In the genomic region with DNA sequence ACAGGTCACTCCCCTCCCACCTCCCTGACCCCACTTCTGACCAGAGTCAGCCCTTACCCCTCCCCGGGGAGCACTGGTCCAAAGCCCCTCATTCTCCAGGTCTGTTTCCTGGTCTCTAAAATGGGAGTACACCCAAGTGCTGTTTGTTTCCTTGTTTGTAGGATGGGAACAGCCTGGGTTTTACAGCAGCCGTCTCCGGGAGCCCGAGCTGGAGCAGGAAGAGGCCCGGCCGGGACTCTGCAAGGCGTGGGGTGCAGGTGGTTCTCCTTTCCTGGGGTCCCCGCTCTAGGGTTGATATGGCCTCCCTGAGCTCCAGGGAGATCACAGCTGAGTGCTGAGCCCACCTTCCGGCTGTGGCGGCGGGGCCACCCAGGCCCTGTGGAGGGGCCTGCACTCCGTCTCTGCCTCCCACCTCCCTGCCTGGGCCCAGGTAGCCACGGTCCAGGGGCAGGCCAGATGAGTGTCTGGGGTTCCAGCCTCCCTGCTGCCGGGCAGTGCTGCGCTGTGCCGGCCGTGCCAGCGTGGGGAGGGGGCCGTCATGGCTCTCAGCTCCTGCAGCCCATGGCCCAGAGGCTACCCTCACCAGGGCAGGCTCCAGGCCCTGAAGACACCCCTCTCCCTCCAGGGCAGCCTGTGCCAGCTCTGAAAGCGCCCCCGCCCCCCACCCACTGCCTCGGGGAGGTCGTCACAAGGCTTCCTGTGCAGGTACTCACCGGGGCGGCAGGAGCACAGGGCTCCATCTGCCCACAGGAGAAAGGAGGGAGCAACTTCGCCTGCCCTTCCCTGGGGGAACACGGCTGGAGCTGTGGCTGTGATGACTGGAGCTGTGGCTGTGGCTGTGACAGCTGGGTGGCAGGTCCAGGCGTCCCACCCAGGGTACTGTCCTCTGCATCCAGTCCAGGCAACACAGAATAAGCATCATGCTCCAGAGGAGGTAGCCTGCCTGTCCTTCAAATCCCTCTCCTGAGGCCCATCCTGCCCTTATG, we compare ENCODE assay signal across 14 cellular contexts.
"Had no signal": no experiment of that assay in that cellular context is flagged by ENCODE, and none has a peak within 500 bp of the region (broad histone marks: within the 10 kb centered on the region; RNA-seq: fewer than 3 reads in every experiment).

No MANE protein-coding gene starts in this region.

- H3K27ac Mint-ChIP-seq: brain, nephron had no signal

- DNase-seq: activated CD4-positive, alpha-beta T cell treated with anti-CD3 and anti-CD28 coated beads, Interleukin-2, amount 50 U/mL, for 4 hours; activated naive CD4-positive, alpha-beta T cell treated with Interleukin-2 at 50 U/mL for 16 hours; central memory CD4-positive, alpha-beta T cell; colonic mucosa; foreskin melanocyte; nucleus accumbens; stimulated activated naive CD8-positive, alpha-beta T cell treated with anti-CD3 and anti-CD28 coated beads, Interleukin-15, Interleukin-2, amounts not matched to agents 100 U/mL and 50 U/mL, for 24 hours; substantia nigra had no signal

- ATAC-seq: stimulated activated naive CD8-positive, alpha-beta T cell treated with anti-CD3 and anti-CD28 coated beads, Interleukin-15, Interleukin-2, amounts not matched to agents 100 U/mL and 50 U/mL, for 24 hours had no signal

- H3K4me3 Mint-ChIP-seq: brain, nephron had no signal

- H3K27me3 ChIP-seq: colonic mucosa, vagina had no signal

- H3K4me3 ChIP-seq: colonic mucosa, lung, tibial nerve, vagina had no signal

- H3K27ac ChIP-seq: colonic mucosa, tibial nerve, vagina, WERI-Rb-1 had no signal

- H3K4me1 ChIP-seq: colonic mucosa, tibial nerve, vagina had no signal

- H3K36me3 ChIP-seq: colonic mucosa, tibial nerve, vagina, WERI-Rb-1 had no signal

- H3K36me3 Mint-ChIP-seq: brain had no signal

- H3K9me3 ChIP-seq: colonic mucosa, tibial nerve, vagina had no signal
